In the genomic region with DNA sequence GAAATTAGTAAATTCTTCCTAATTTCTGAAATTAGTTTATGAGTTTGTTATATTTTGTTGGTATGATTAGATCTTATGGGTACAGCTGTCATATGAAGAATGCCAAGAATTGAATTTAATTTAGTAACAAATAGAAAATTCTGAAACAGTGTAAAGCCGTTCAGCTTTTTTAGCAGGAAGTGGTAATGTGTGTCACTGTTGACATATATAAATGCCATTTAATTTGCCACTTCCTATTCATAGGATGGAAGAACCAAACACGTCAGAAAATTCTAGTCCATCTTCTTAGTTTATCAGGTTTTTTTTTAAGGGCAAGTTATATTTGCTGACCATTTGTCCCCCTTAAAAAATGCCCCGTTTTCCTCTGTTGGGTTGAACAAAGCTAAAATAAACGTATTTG, we compare ENCODE assay signal across 12 cellular contexts. TPM values are rescaled to one million over a fixed set of nuclear protein-coding genes. Genes with fewer than 3 reads are reported as not detected.
DNase-seq lines count a peak whose midpoint lies in the region; ATAC-seq and TF ChIP-seq lines count a peak whose summit lies in the region.
"Had no signal": no experiment of that assay in that cellular context is flagged by ENCODE, and none has a peak within 500 bp of the region (broad histone marks: within the 10 kb centered on the region; RNA-seq: fewer than 3 reads in every experiment).

No MANE protein-coding gene starts in this region.

- H3K4me3 Mint-ChIP-seq in activated T-helper 17 cell treated with anti-CD3 and anti-CD28 coated beads, Interleukin-2, amount 50 U/mL, for 72 hours = peak overlapping the region; percentile 65
- H3K4me3 Mint-ChIP-seq in osteocyte (ENCODE audit: unreplicated experiment) = no peak overlapping the region

- peaks cover 5% of the 10 kb centered on the region for H3F3A ChIP-seq in Loucy (ENCODE audit: low read depth)

- H2AFZ ChIP-seq in Loucy (ENCODE audit: low read length) = no peak overlapping the region

- no peaks in the 10 kb centered on the region for H3K27me3 ChIP-seq in Loucy (ENCODE audit: insufficient read depth, low read length, poor library complexity, severe bottlenecking)
- H3K27me3 ChIP-seq: gastrocnemius medialis, SJCRH30 had no signal

- H3K4me1 ChIP-seq in Loucy (ENCODE audit: insufficient read depth, low read length, poor library complexity, severe bottlenecking) = peaks cover 53% of the 10 kb centered on the region

- peak; percentile 49 for ATAC-seq in activated T-helper 17 cell treated with anti-CD3 and anti-CD28 coated beads, Interleukin-2, amount 50 U/mL, for 72 hours (replicated peaks)
- ATAC-seq in GM19463 (IDR thresholded peaks at IDR 0.05; ENCODE audit: unreplicated experiment) (no peak), GM18861 (IDR thresholded peaks at IDR 0.05; ENCODE audit: unreplicated experiment) (no peak)
- ATAC-seq: gastrocnemius medialis had no signal

- no peaks in the 10 kb centered on the region for H3K27me3 Mint-ChIP-seq in activated T-helper 17 cell treated with anti-CD3 and anti-CD28 coated beads, Interleukin-2, amount 50 U/mL, for 72 hours
- no peaks in the 10 kb centered on the region for H3K27me3 Mint-ChIP-seq in osteocyte (ENCODE audit: unreplicated experiment)

- H3K9ac ChIP-seq in Loucy (ENCODE audit: low read depth, low read length, poor library complexity, severe bottlenecking) = no peak overlapping the region

- peak overlapping the region; percentile 57 for H3K4me2 ChIP-seq in Loucy (ENCODE audit: low read depth, low read length, poor library complexity, severe bottlenecking)

- no peak for TF ChIP-seq CTCF in Loucy (conservative IDR thresholded peaks at IDR 0.05; ENCODE audit: low read length)
- TF ChIP-seq CTCF in osteocyte (IDR thresholded peaks at IDR 0.05) = no peak

- H3K79me2 ChIP-seq in Loucy (ENCODE audit: insufficient read depth, low read length) = peaks cover 87% of the 10 kb centered on the region

- no peaks in the 10 kb centered on the region for H3K9me3 ChIP-seq in Loucy (ENCODE audit: insufficient read depth, low read depth, low read length)
- H3K9me3 ChIP-seq: gastrocnemius medialis, SJCRH30 had no signal

- H3K36me3 ChIP-seq in Loucy (ENCODE audit: insufficient read depth, low read length) = no peaks in the 10 kb centered on the region
- H3K36me3 ChIP-seq: gastrocnemius medialis, SJCRH30 had no signal

- H3K27ac Mint-ChIP-seq in activated T-helper 17 cell treated with anti-CD3 and anti-CD28 coated beads, Interleukin-2, amount 50 U/mL, for 72 hours = peak overlapping the region; percentile 73
- peak overlapping the region; percentile 14 for H3K27ac Mint-ChIP-seq in osteocyte (ENCODE audit: unreplicated experiment)

- no peaks in the 10 kb centered on the region for H3K9me2 ChIP-seq in Loucy (replicated peaks; ENCODE audit: low read depth, low read length)

- DNase-seq in DMS153 (lab: John Stamatoyannopoulos, UW) = peak; percentile 1
- DNase-seq in DMS153 treated with DMSO at 0.1 percent for 48 hours (lab: John Stamatoyannopoulos, UW; ENCODE audit: unreplicated experiment) = no peak
- no peak for DNase-seq in osteocyte (ENCODE audit: extremely low spot score, unreplicated experiment)
- DNase-seq in GM19240 (ENCODE audit: insufficient read length, low spot score) = no peak
- DNase-seq: caudate nucleus, gastrocnemius medialis, NCI-H2081 treated with DMSO at 0.1 percent for 48 hours, SJCRH30 had no signal

- peak overlapping the region; percentile 38 for H3K4me3 ChIP-seq in Loucy (ENCODE audit: low read length, poor library complexity, severe bottlenecking)
- H3K4me3 ChIP-seq: gastrocnemius medialis, SJCRH30 had no signal

- peaks cover 68% of the 10 kb centered on the region for H3K36me3 Mint-ChIP-seq in activated T-helper 17 cell treated with anti-CD3 and anti-CD28 coated beads, Interleukin-2, amount 50 U/mL, for 72 hours (ENCODE audit: low read depth)
- no peaks in the 10 kb centered on the region for H3K36me3 Mint-ChIP-seq in osteocyte (ENCODE audit: unreplicated experiment)

- H3K4me1 Mint-ChIP-seq in activated T-helper 17 cell treated with anti-CD3 and anti-CD28 coated beads, Interleukin-2, amount 50 U/mL, for 72 hours = peaks cover 53% of the 10 kb centered on the region
- peaks cover 70% of the 10 kb centered on the region for H3K4me1 Mint-ChIP-seq in osteocyte (ENCODE audit: unreplicated experiment)

- peaks cover 43% of the 10 kb centered on the region for H4K20me1 ChIP-seq in Loucy (ENCODE audit: insufficient read depth, low read length, poor library complexity, severe bottlenecking)

- no peaks in the 10 kb centered on the region for H3K9me3 Mint-ChIP-seq in activated T-helper 17 cell treated with anti-CD3 and anti-CD28 coated beads, Interleukin-2, amount 50 U/mL, for 72 hours
- H3K9me3 Mint-ChIP-seq in osteocyte (ENCODE audit: unreplicated experiment) = no peaks in the 10 kb centered on the region

RNA-seq across cellular contexts. Expression of a gene that starts 43.0 kb away (rescaled TPM):
- 100 to 1,000 TPM in 1 of 2 donors, 10 to 100 TPM in 1; 68.1 to 185 TPM for total RNA-seq in activated T-helper 17 cell treated with anti-CD3 and anti-CD28 coated beads, Interleukin-2, amount 50 U/mL, for 72 hours
- 27.9 and 29.8 TPM in 2 replicates for total RNA-seq in osteocyte

RNA-seq across cellular contexts. Expression of a gene that starts 45.0 kb away (rescaled TPM):
- total RNA-seq in activated T-helper 17 cell treated with anti-CD3 and anti-CD28 coated beads, Interleukin-2, amount 50 U/mL, for 72 hours = 1 to 10 TPM; 7.8 to 8.7 TPM
- total RNA-seq in osteocyte = 13.9 and 15.9 TPM in 2 replicates
